ENCODE assay signal across 9 cellular contexts in genomic region chr1:110606784-110607662, GRCh38. TPM values are rescaled to one million over a fixed set of nuclear protein-coding genes. Genes with fewer than 3 reads are reported as not detected.
DNase-seq lines count a peak whose midpoint lies in the region; ATAC-seq and TF ChIP-seq lines count a peak whose summit lies in the region.
"Had no signal": no experiment of that assay in that cellular context is flagged by ENCODE, and none has a peak within 500 bp of the region (broad histone marks: within the 10 kb centered on the region; RNA-seq: fewer than 3 reads in every experiment).

No MANE protein-coding gene starts in this region.

- BruUV-seq in PC-3 (replicated peaks; lab: Mats Ljungman, UMichigan) = no TSS peak

- H3K4me3 Mint-ChIP-seq in GM23338 = peak overlapping the region; percentile 84
- H3K4me3 Mint-ChIP-seq in activated B cell treated with CpG ODN at 0.5 μM for 24 hours = peak overlapping the region; percentile 85

- 0 out of 2 replicates have a peak, but pooled peaks cover 3% of the 10 kb centered on the region for H4K20me1 ChIP-seq in GM23338 (replicated peaks; ENCODE audit: insufficient read depth)
- H4K20me1 ChIP-seq in PC-3 (ENCODE audit: low read length) = no peaks in the 10 kb centered on the region

- H3K36me3 ChIP-seq in GM23338 (ENCODE audit: insufficient read depth) = no peaks in the 10 kb centered on the region
- H3K36me3 ChIP-seq in neuron (ENCODE audit: insufficient read depth, low read length) = no peaks in the 10 kb centered on the region
- H3K36me3 ChIP-seq in PC-3 (ENCODE audit: low read depth, low read length) = no peaks in the 10 kb centered on the region

- intact Hi-C loops in activated B cell treated with CpG ODN at 0.5 μM for 24 hours (cut with micrococcal nuclease) (no loop called here), PC-3 (cut with micrococcal nuclease) (no loop called here)

- POLR2A ChIA-PET in activated B cell treated with CpG ODN at 0.5 μM for 24 hours (lab: Charles Lee) = interaction anchor here (0.6 to 1.8 kb wide), 3 partner anchors 13 to 180 kb away, joined by 3 to 4 read pairs (median 4); no protein-coding TSS in a partner anchor
- POLR2A ChIA-PET in PC-3 (lab: Charles Lee; ENCODE audit: unreplicated experiment) = no interaction called here

- peak overlapping the region; percentile 87 for H3K4me3 ChIP-seq in GM23338
- peak overlapping the region; percentile 38 for H3K4me3 ChIP-seq in fibroblast of the aortic adventitia (ENCODE audit: low read depth, low read length)
- H3K4me3 ChIP-seq in neuron (ENCODE audit: low read length) = peak overlapping the region; percentile 43
- no peak overlapping the region for H3K4me3 ChIP-seq in PC-3 (ENCODE audit: low read length)

- H3F3A ChIP-seq in GM23338 (replicated peaks; ENCODE audit: low read depth) = no peaks in the 10 kb centered on the region
- H3F3A ChIP-seq in PC-3 (ENCODE audit: low read length, unreplicated experiment) = no peaks in the 10 kb centered on the region

- H3K9me3 ChIP-seq in neuron (ENCODE audit: low read length) (no peaks in the 10 kb centered on the region), PC-3 (ENCODE audit: low read length) (no peaks in the 10 kb centered on the region)

- H3K27me3 Mint-ChIP-seq in GM23338 (ENCODE audit: insufficient read depth, low read depth, poor library complexity) (peaks cover 68% of the 10 kb centered on the region), activated B cell treated with CpG ODN at 0.5 μM for 24 hours (peaks cover 58% of the 10 kb centered on the region)

- H3K27me3 ChIP-seq in GM23338 (ENCODE audit: insufficient read depth) (peaks cover 91% of the 10 kb centered on the region), neuron (ENCODE audit: insufficient read depth, low read length) (peaks cover 71% of the 10 kb centered on the region), PC-3 (ENCODE audit: low read length) (peaks cover 78% of the 10 kb centered on the region)

- H3K36me3 Mint-ChIP-seq in GM23338 (ENCODE audit: low read depth) = no peaks in the 10 kb centered on the region
- no peaks in the 10 kb centered on the region for H3K36me3 Mint-ChIP-seq in activated B cell treated with CpG ODN at 0.5 μM for 24 hours (ENCODE audit: low read depth)

- H3K79me2 ChIP-seq in GM23338 (replicated peaks; ENCODE audit: insufficient read depth) (no peaks in the 10 kb centered on the region), PC-3 (ENCODE audit: low read length) (no peaks in the 10 kb centered on the region)

- H3K27ac Mint-ChIP-seq in GM23338 = no peak overlapping the region
- no peak overlapping the region for H3K27ac Mint-ChIP-seq in activated B cell treated with CpG ODN at 0.5 μM for 24 hours

- H3K9me2 ChIP-seq in GM23338 (ENCODE audit: insufficient read depth) (no peaks in the 10 kb centered on the region), PC-3 (replicated peaks; ENCODE audit: low read length) (no peaks in the 10 kb centered on the region)

- H3K4me1 ChIP-seq in GM23338 (ENCODE audit: insufficient read depth) = peaks cover 11% of the 10 kb centered on the region
- peaks cover 18% of the 10 kb centered on the region for H3K4me1 ChIP-seq in neuron (ENCODE audit: insufficient read depth, low read length)
- no peaks in the 10 kb centered on the region for H3K4me1 ChIP-seq in PC-3 (ENCODE audit: insufficient read depth, low read length)

- H3K27ac ChIP-seq in GM23338 (ENCODE audit: low read depth) (no peak overlapping the region), PC-3 (ENCODE audit: low read length) (no peak overlapping the region)

- TF ChIP-seq CTCF in GM23338 (conservative IDR thresholded peaks at IDR 0.05; ENCODE audit: low read depth in 2 of 2) (no peak), activated B cell treated with CpG ODN at 0.5 μM for 24 hours (IDR thresholded peaks at IDR 0.05) (no peak), fibroblast of the aortic adventitia (IDR thresholded peaks at IDR 0.05; ENCODE audit: insufficient read depth, low read length) (no peak), PC-3 (conservative IDR thresholded peaks at IDR 0.05; ENCODE audit: low read depth, low read length) (no peak)

- no peaks in the 10 kb centered on the region for H3K9me3 Mint-ChIP-seq in GM23338
- H3K9me3 Mint-ChIP-seq in activated B cell treated with CpG ODN at 0.5 μM for 24 hours = no peaks in the 10 kb centered on the region

- H2AFZ ChIP-seq in GM23338 (peak overlapping the region; percentile 100), neuron (ENCODE audit: low read depth, low read length) (peak overlapping the region; percentile 42), PC-3 (ENCODE audit: low read length) (no peak overlapping the region)

- peak; percentile 48 for DNase-seq in GM23338 (ENCODE audit: low spot score)
- DNase-seq in activated B cell treated with CpG ODN at 0.5 μM for 24 hours = peak; percentile 33
- DNase-seq in fibroblast of the aortic adventitia (ENCODE audit: low read depth) = no peak
- no peak for DNase-seq in PC-3

- H3K9ac ChIP-seq in PC-3 (ENCODE audit: low read length) = no peak overlapping the region

- H3K4me2 ChIP-seq in GM23338 = peak overlapping the region; percentile 96
- no peak overlapping the region for H3K4me2 ChIP-seq in PC-3 (ENCODE audit: low read length)

- CTCF ChIA-PET in activated B cell treated with CpG ODN at 0.5 μM for 24 hours (lab: Charles Lee) = interaction anchor here (0.9 to 2.9 kb wide), 4 partner anchors 13 to 222 kb away, joined by 3 to 17 read pairs (median 4); no protein-coding TSS in a partner anchor
- CTCF ChIA-PET in PC-3 (lab: Charles Lee) = no interaction called here

- H3K4me1 Mint-ChIP-seq in GM23338 = peaks cover 17% of the 10 kb centered on the region
- H3K4me1 Mint-ChIP-seq in activated B cell treated with CpG ODN at 0.5 μM for 24 hours = peaks cover 16% of the 10 kb centered on the region

- ATAC-seq in GM23338 (peak; percentile 38), activated B cell treated with CpG ODN at 0.5 μM for 24 hours (ENCODE audit: low read depth) (peak; percentile 36), GM18907 (IDR thresholded peaks at IDR 0.05; ENCODE audit: unreplicated experiment) (no peak), PC-3 (no peak), HG03460 (IDR thresholded peaks at IDR 0.05; ENCODE audit: unreplicated experiment) (no peak), HG03571 (IDR thresholded peaks at IDR 0.05; ENCODE audit: unreplicated experiment) (no peak)

TF ChIP-seq in GM23338, 12 proteins besides CTCF, POLR2A, EP300 and RAD21 (continues in another document):
- TF ChIP-seq EZH2phosphoT487 (IDR thresholded peaks at IDR 0.05; ENCODE audit: unreplicated experiment) (peak; percentile 62), EZH2 (IDR thresholded peaks at IDR 0.05; ENCODE audit: low read depth, unreplicated experiment) (peak; percentile 89)

RNA-seq across cellular contexts. Expression of gene KCNA2, which starts 0.9 kb away (rescaled TPM):
- 0.97 and 1.5 TPM in 2 replicates for total RNA-seq in GM23338 (2014; rRNA removed; shearing (Covaris generic))
- 0.11 and 0.17 TPM in 2 replicates for polyA plus RNA-seq in GM23338 (2016; fragmentation: Nextera tagmentation; extraction: Ambion mirVana)
- 0.12 and 0.13 TPM in 2 replicates for total RNA-seq in activated B cell treated with CpG ODN at 0.5 μM for 24 hours
- total RNA-seq in fibroblast of the aortic adventitia (ENCODE audit: low replicate concordance) = not detected in 2 replicates
- not detected in 2 replicates for total RNA-seq in PC-3 (2014; rRNA removed)
- total RNA-seq: kidney epithelial cell had no signal

Comparison
In these comparisons a context has a peak if more than half of its experiments do, and no peak if none do; other contexts are left out.
1. ATAC-seq: peak in GM23338 (single experiment) and activated B cell treated with CpG ODN at 0.5 μM for 24 hours (single experiment); none in GM18907 (single experiment), PC-3 (single experiment), HG03460 (single experiment) and HG03571 (single experiment).
2. DNase-seq: peak in GM23338 (single experiment) and activated B cell treated with CpG ODN at 0.5 μM for 24 hours (single experiment); none in fibroblast of the aortic adventitia (single experiment) and PC-3 (single experiment).